9 cellular contexts compared by ENCODE assay signal in genomic region chr7:121337398-121337797, GRCh38. TPM values are rescaled to one million over a fixed set of nuclear protein-coding genes. Genes with fewer than 3 reads are reported as not detected.
DNase-seq lines count a peak whose midpoint lies in the region; ATAC-seq and TF ChIP-seq lines count a peak whose summit lies in the region.
"Had no signal": no experiment of that assay in that cellular context is flagged by ENCODE, and none has a peak within 500 bp of the region (broad histone marks: within the 10 kb centered on the region; RNA-seq: fewer than 3 reads in every experiment).

No MANE protein-coding gene starts in this region.

- CTCF ChIA-PET in SK-N-SH (lab: Yijun Ruan, JAX): interaction anchor here (0.7 to 3.0 kb wide), 24 partner anchors 11 to 553 kb away, joined by 3 to 20 read pairs (median 4); partner anchors contain the start of gene FAM3C

- no peaks in the 10 kb centered on the region for H3K4me1 Mint-ChIP-seq in progenitor cell of endocrine pancreas (ENCODE audit: low read depth)

- no peak overlapping the region for H3K4me3 Mint-ChIP-seq in progenitor cell of endocrine pancreas (ENCODE audit: low read depth)
- H3K4me3 Mint-ChIP-seq: dendritic cell treated with granulocyte-macrophage colony-stimulating factor and Interleukin-4, amounts not matched to agents 40 ng/mL and 50 ng/mL, for 4 days had no signal

- peak; percentile 94 for TF ChIP-seq RAD21 in SK-N-SH (IDR thresholded peaks at IDR 0.05; ENCODE audit: low read length)

- H3K36me3 Mint-ChIP-seq in progenitor cell of endocrine pancreas (ENCODE audit: insufficient read depth): no peaks in the 10 kb centered on the region

- TF ChIP-seq CTCF in GM12872 (IDR thresholded peaks at IDR 0.05; ENCODE audit: insufficient read depth, low read depth, low read length): 0 out of 3 replicates have a peak, but pooled peaks have one; percentile 31
- TF ChIP-seq CTCF in SK-N-SH (IDR thresholded peaks at IDR 0.05): peak; percentile 48
- no peak for TF ChIP-seq CTCF in mucosa of descending colon (IDR thresholded peaks at IDR 0.05)
- no peak for TF ChIP-seq CTCF in progenitor cell of endocrine pancreas (IDR thresholded peaks at IDR 0.05; ENCODE audit: unreplicated experiment)

- H3K9ac ChIP-seq in SK-N-SH: no peak overlapping the region

- H3K27me3 ChIP-seq in SK-N-SH (ENCODE audit: insufficient read depth): peaks cover 1% of the 10 kb centered on the region; the same call in 1 of the 2 replicates

- H3F3A ChIP-seq in SK-N-SH (replicated peaks; ENCODE audit: insufficient read depth): no peaks in the 10 kb centered on the region

- no peak overlapping the region for H3K27ac Mint-ChIP-seq in progenitor cell of endocrine pancreas
- H3K27ac Mint-ChIP-seq: dendritic cell treated with granulocyte-macrophage colony-stimulating factor and Interleukin-4, amounts not matched to agents 40 ng/mL and 50 ng/mL, for 4 days had no signal

- H3K9me3 ChIP-seq in SK-N-SH (no peaks in the 10 kb centered on the region; the same call in 1 of the 2 replicates), mucosa of descending colon (no peaks in the 10 kb centered on the region)

- H3K4me3 ChIP-seq in SK-N-SH (ENCODE audit: low read depth in 2 of 2, low read length in 1 of 2): no peak overlapping the region
- H3K4me3 ChIP-seq in mucosa of descending colon: no peak overlapping the region
- H3K4me3 ChIP-seq: lung had no signal

- WGBS in SK-N-SH (ENCODE audit: low lambda C conversion rate): 47% methylated on average over 3 of the region's 3 CpGs

- H3K27ac ChIP-seq in SK-N-SH (ENCODE audit: low read depth in 2 of 2, low read length in 1 of 2): no peak overlapping the region

- no peaks in the 10 kb centered on the region for H3K9me2 ChIP-seq in SK-N-SH

- POLR2A ChIA-PET in SK-N-SH (lab: Yijun Ruan, JAX): no interaction called here

- DNase-seq in SK-N-SH (peak; percentile 50), mucosa of descending colon (no peak), progenitor cell of endocrine pancreas (ENCODE audit: low spot score, unreplicated experiment) (no peak)
- DNase-seq in stimulated activated CD4-positive, alpha-beta T cell treated with anti-CD3 and anti-CD28 coated beads, Interleukin-2, amount 100 ng/mL, for 24 hours: no peak
- no peak for DNase-seq in activated CD8-positive, alpha-beta memory T cell treated with anti-CD3 and anti-CD28 coated beads, Interleukin-2, amount 50 U/mL, for 48 hours

- peak; percentile 47 for ATAC-seq in HG03378 (IDR thresholded peaks at IDR 0.05; ENCODE audit: unreplicated experiment)
- peak; percentile 53 for ATAC-seq in mucosa of descending colon

- no peak overlapping the region for H3K4me2 ChIP-seq in SK-N-SH

- H3K9me3 Mint-ChIP-seq in progenitor cell of endocrine pancreas (ENCODE audit: low read depth): no peaks in the 10 kb centered on the region
- H3K9me3 Mint-ChIP-seq: dendritic cell treated with granulocyte-macrophage colony-stimulating factor and Interleukin-4, amounts not matched to agents 40 ng/mL and 50 ng/mL, for 4 days had no signal

- H3K79me2 ChIP-seq in SK-N-SH (ENCODE audit: insufficient read depth): no peaks in the 10 kb centered on the region

- no peak overlapping the region for H2AFZ ChIP-seq in SK-N-SH (ENCODE audit: low read depth)

- no peak for TF ChIP-seq EP300 in SK-N-SH (IDR thresholded peaks at IDR 0.05; ENCODE audit: borderline replicate concordance in 1 of 2, low read depth in 1 of 2, low read length in 1 of 2)

- intact Hi-C loops in mucosa of descending colon (cut with DNase I, micrococcal nuclease): no loop called here

- H4K20me1 ChIP-seq in SK-N-SH (ENCODE audit: insufficient read depth): no peaks in the 10 kb centered on the region

- H3K4me1 ChIP-seq in SK-N-SH (ENCODE audit: control insufficient read depth in 1 of 2, insufficient read depth in 2 of 2, low read depth in 1 of 2, low read length in 1 of 2): peaks cover 0 to 7% of the 10 kb centered on the region in 2 experiments; a peak in 1 of 4 replicates
- H3K4me1 ChIP-seq in mucosa of descending colon (ENCODE audit: low read depth): no peaks in the 10 kb centered on the region

- H3K27me3 Mint-ChIP-seq in progenitor cell of endocrine pancreas: peaks cover 5% of the 10 kb centered on the region

- H3K36me3 ChIP-seq in SK-N-SH (replicated peaks in 1 of 2; ENCODE audit: control insufficient read depth in 1 of 2, insufficient read depth in 2 of 2, low read length in 1 of 2): peaks cover 0 to 2% of the 10 kb centered on the region in 2 experiments
- no peaks in the 10 kb centered on the region for H3K36me3 ChIP-seq in mucosa of descending colon (ENCODE audit: low read depth)

TF ChIP-seq in SK-N-SH, 30 proteins besides CTCF, POLR2A, EP300 and RAD21:
- TF ChIP-seq MXI1 (IDR thresholded peaks at IDR 0.05; ENCODE audit: low read depth, low read length) (0 out of 2 replicates have a peak, but pooled peaks have one; percentile 24), SMC3 (IDR thresholded peaks at IDR 0.05; ENCODE audit: low read depth, low read length) (peak; percentile 72), FOXJ3 (CRISPR knock-in tag; IDR thresholded peaks at IDR 0.05) (no peak)

RNA-seq across cellular contexts. Expression of gene WNT16, which starts 8.6 kb away (rescaled TPM):
- polyA plus RNA-seq in SK-N-SH (2012; rRNA removed): 0.05 and 0.10 TPM in 2 replicates
- polyA plus RNA-seq in SK-N-SH (2012; cell fraction: cytosol; rRNA removed): 0.05 and 0.08 TPM in 2 replicates
- 0.08 and 0.25 TPM in 2 replicates for polyA plus RNA-seq in SK-N-SH (2012; cell fraction: nucleus; rRNA removed)
- 1 to 10 TPM in 1 of 3 donors, not detected in 2; 1.4 TPM for total RNA-seq in mucosa of descending colon
- total RNA-seq in progenitor cell of endocrine pancreas: not detected in 2 replicates

RNA-seq across cellular contexts. Expression of gene FAM3C, which starts 58.7 kb away (rescaled TPM):
- 80.0 and 111 TPM in 2 replicates for polyA plus RNA-seq in SK-N-SH (2012; rRNA removed)
- polyA plus RNA-seq in SK-N-SH (2012; cell fraction: cytosol; rRNA removed): 150 and 225 TPM in 2 replicates
- 26.5 and 70.6 TPM in 2 replicates for polyA plus RNA-seq in SK-N-SH (2012; cell fraction: nucleus; rRNA removed)
- total RNA-seq in mucosa of descending colon (10 to 100 TPM; 27.2 to 38.8 (median 36.6) TPM), progenitor cell of endocrine pancreas (39.1 and 48.2 TPM in 2 replicates)

Comparison
In these comparisons a context has a peak if more than half of its experiments do, and no peak if none do; other contexts are left out.
1. CTCF ChIP-seq: peak in GM12872 (single experiment) and SK-N-SH (single experiment); none in mucosa of descending colon (single experiment) and progenitor cell of endocrine pancreas (single experiment).